1 cellular context compared by ENCODE assay signal in genomic region chr11:112073941-112074811, GRCh38.
TF ChIP-seq lines count a peak whose summit lies in the region.

TSS of gene NKAPD1 (plus strand) at chr11:112074299. CDS start at chr11:112075575, 1,276 bp downstream.
TSS of gene PIH1D2 (minus strand) at chr11:112074017. CDS start at chr11:112073174, 843 bp downstream.

TF ChIP-seq in IMR-90, 13 proteins besides CTCF, POLR2A, EP300 and RAD21 (continued from another document):
- no peak for TF ChIP-seq CHD1 (IDR thresholded peaks at IDR 0.05; ENCODE audit: low read depth, low read length)
- peak; percentile 44; the same call in 1 of the 2 replicates for TF ChIP-seq MAZ (IDR thresholded peaks at IDR 0.05; ENCODE audit: borderline replicate concordance, low read depth, low read length)
- peak; percentile 90; the same call in 1 of the 2 replicates for TF ChIP-seq MXI1 (IDR thresholded peaks at IDR 0.05; ENCODE audit: borderline replicate concordance, low read depth, low read length)
